7 cellular contexts compared by ENCODE assay signal in the genomic region with DNA sequence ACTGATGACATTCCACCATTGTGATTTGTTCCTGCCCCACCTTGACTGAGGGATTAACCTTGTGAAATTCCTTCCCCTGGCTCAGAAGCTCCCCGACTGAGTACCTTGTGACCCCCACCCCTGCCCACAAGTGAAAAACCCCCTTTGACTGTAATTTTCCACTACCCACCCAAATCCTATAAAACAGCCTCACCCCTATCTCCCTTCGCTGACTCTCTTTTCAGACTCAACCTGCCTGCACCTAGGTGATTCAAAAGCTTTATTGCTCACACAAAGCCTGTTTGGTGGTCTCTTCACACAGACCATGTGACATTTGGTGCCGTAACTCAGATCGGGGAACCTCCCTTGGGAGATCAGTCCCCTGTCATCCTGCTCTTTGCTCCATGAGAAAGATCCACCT. TPM values are rescaled to one million over a fixed set of nuclear protein-coding genes. Genes with fewer than 3 reads are reported as not detected.
"Had no signal": no experiment of that assay in that cellular context is flagged by ENCODE, and none has a peak within 500 bp of the region (broad histone marks: within the 10 kb centered on the region; RNA-seq: fewer than 3 reads in every experiment).

No MANE protein-coding gene starts in this region.

RNA-seq across cellular contexts. Expression of gene SELL, which starts 28.3 kb away (rescaled TPM):
- total RNA-seq: kidney epithelial cell, myocyte had no signal

RNA-seq across cellular contexts. Expression of gene SELE, which starts 50.7 kb away (rescaled TPM):
- total RNA-seq: kidney epithelial cell; myocyte; naive thymus-derived CD4-positive, alpha-beta T cell; natural killer cell treated with Interleukin-12 subunit alpha and Interleukin-12 subunit beta and Interleukin-15 and Interleukin-18, amount 100 ng/mL, for 72 hours; progenitor cell of endocrine pancreas; renal cortical epithelial cell; smooth muscle cell had no signal

RNA-seq across cellular contexts. Expression of gene SELP, which starts 53.2 kb away (rescaled TPM):
- total RNA-seq: kidney epithelial cell; myocyte; natural killer cell treated with Interleukin-12 subunit alpha and Interleukin-12 subunit beta and Interleukin-15 and Interleukin-18, amount 100 ng/mL, for 72 hours; progenitor cell of endocrine pancreas; renal cortical epithelial cell; smooth muscle cell had no signal
